1 cellular context compared by ENCODE assay signal in genomic region chr2:30165050-30165520, GRCh38.
TF ChIP-seq lines count a peak whose summit lies in the region.

No MANE protein-coding gene starts in this region.

TF ChIP-seq in HepG2, 621 proteins besides CTCF, POLR2A, EP300 and RAD21 (continued from another document and continues in another):
- peak; percentile 61; the same call in 1 of the 2 replicates for TF ChIP-seq FOXK1 (CRISPR knock-in tag; IDR thresholded peaks at IDR 0.05; ENCODE audit: borderline replicate concordance, low read depth)
- no peak for TF ChIP-seq SP5 (CRISPR knock-in tag; IDR thresholded peaks at IDR 0.05; ENCODE audit: borderline replicate concordance, low read depth)
- TF ChIP-seq KDM4B (CRISPR knock-in tag; IDR thresholded peaks at IDR 0.05), result no peak
- no peak for TF ChIP-seq ZNF75D (CRISPR knock-in tag; IDR thresholded peaks at IDR 0.05; ENCODE audit: borderline replicate concordance)
- TF ChIP-seq FOXK2 (IDR thresholded peaks at IDR 0.05), result 0 out of 2 replicates have a peak, but pooled peaks have one; percentile 23
- no peak for TF ChIP-seq ZNF724P (CRISPR knock-in tag; IDR thresholded peaks at IDR 0.05; ENCODE audit: borderline replicate concordance)
- no peak for TF ChIP-seq ZBTB14 (CRISPR knock-in tag; IDR thresholded peaks at IDR 0.05)
- no peak for TF ChIP-seq MTA1 (CRISPR knock-in tag; IDR thresholded peaks at IDR 0.05; ENCODE audit: borderline replicate concordance)
- TF ChIP-seq HNRNPH1 (optimal IDR thresholded peaks at IDR 0.05; ENCODE audit: low read depth, low read length), result no peak
- TF ChIP-seq CBX2 (IDR thresholded peaks at IDR 0.05; ENCODE audit: low read depth, low read length), result no peak
- no peak for TF ChIP-seq CBX2 (CRISPR knock-in tag; IDR thresholded peaks at IDR 0.05; ENCODE audit: low read depth)
- peak; percentile 79 for TF ChIP-seq CEBPG (CRISPR knock-in tag; IDR thresholded peaks at IDR 0.05)
- TF ChIP-seq TCF7L2 (IDR thresholded peaks at IDR 0.05; ENCODE audit: low read depth, low read length), result no peak
- no peak for TF ChIP-seq GPN1 (CRISPR knock-in tag; IDR thresholded peaks at IDR 0.05; ENCODE audit: borderline replicate concordance)
- 0 out of 2 replicates have a peak, but pooled peaks have one; percentile 40 for TF ChIP-seq ATF2 (CRISPR knock-in tag; IDR thresholded peaks at IDR 0.05)
- TF ChIP-seq SMYD3 (CRISPR knock-in tag; IDR thresholded peaks at IDR 0.05), result no peak
- 0 out of 2 replicates have a peak, but pooled peaks have one; percentile 26 for TF ChIP-seq KDM2A (CRISPR knock-in tag; IDR thresholded peaks at IDR 0.05; ENCODE audit: borderline replicate concordance, low read depth)
- no peak for TF ChIP-seq ZNF432 (CRISPR knock-in tag; IDR thresholded peaks at IDR 0.05; ENCODE audit: borderline replicate concordance)
- no peak for TF ChIP-seq STAT6 (CRISPR knock-in tag; IDR thresholded peaks at IDR 0.05; ENCODE audit: borderline replicate concordance)
- TF ChIP-seq JUNB (CRISPR knock-in tag; IDR thresholded peaks at IDR 0.05; ENCODE audit: borderline replicate concordance), result no peak
- peak; percentile 89 for TF ChIP-seq ZNF3 (CRISPR knock-in tag; IDR thresholded peaks at IDR 0.05)
- no peak for TF ChIP-seq NFYC (CRISPR knock-in tag; IDR thresholded peaks at IDR 0.05)
- TF ChIP-seq HBP1 (CRISPR knock-in tag; IDR thresholded peaks at IDR 0.05; ENCODE audit: low read depth), result no peak
- no peak for TF ChIP-seq SIN3B (IDR thresholded peaks at IDR 0.05; ENCODE audit: low read length)
- no peak for TF ChIP-seq POLR2AphosphoS5 (IDR thresholded peaks at IDR 0.05; ENCODE audit: low read depth, low read length)
- no peak for TF ChIP-seq MXD3 (CRISPR knock-in tag; IDR thresholded peaks at IDR 0.05)
- TF ChIP-seq ZNF343 (CRISPR knock-in tag; IDR thresholded peaks at IDR 0.05), result no peak
- 0 out of 2 replicates have a peak, but pooled peaks have one; percentile 56 for TF ChIP-seq EHMT2 (IDR thresholded peaks at IDR 0.05; ENCODE audit: borderline replicate concordance, low read depth, low read length)
- no peak for TF ChIP-seq NR2F6 (IDR thresholded peaks at IDR 0.05)
- TF ChIP-seq NR2F6 (CRISPR knock-in tag; IDR thresholded peaks at IDR 0.05), result 0 out of 2 replicates have a peak, but pooled peaks have one; percentile 18
- TF ChIP-seq ZMYM4 (CRISPR knock-in tag; IDR thresholded peaks at IDR 0.05), result peak; percentile 52; the same call in 1 of the 2 replicates
- TF ChIP-seq ZNF33A (CRISPR knock-in tag; IDR thresholded peaks at IDR 0.05; ENCODE audit: borderline replicate concordance), result no peak
- TF ChIP-seq FOSL2 (CRISPR knock-in tag; IDR thresholded peaks at IDR 0.05), result peak; percentile 38
- TF ChIP-seq TRIM24 (CRISPR knock-in tag; IDR thresholded peaks at IDR 0.05), result no peak
- peak; percentile 22 for TF ChIP-seq MIER2 (CRISPR knock-in tag; IDR thresholded peaks at IDR 0.05)
- TF ChIP-seq SPEN (CRISPR knock-in tag; IDR thresholded peaks at IDR 0.05; ENCODE audit: low read depth), result no peak
- TF ChIP-seq KMT2B (CRISPR knock-in tag; IDR thresholded peaks at IDR 0.05), result no peak
- TF ChIP-seq, protein P1, sequence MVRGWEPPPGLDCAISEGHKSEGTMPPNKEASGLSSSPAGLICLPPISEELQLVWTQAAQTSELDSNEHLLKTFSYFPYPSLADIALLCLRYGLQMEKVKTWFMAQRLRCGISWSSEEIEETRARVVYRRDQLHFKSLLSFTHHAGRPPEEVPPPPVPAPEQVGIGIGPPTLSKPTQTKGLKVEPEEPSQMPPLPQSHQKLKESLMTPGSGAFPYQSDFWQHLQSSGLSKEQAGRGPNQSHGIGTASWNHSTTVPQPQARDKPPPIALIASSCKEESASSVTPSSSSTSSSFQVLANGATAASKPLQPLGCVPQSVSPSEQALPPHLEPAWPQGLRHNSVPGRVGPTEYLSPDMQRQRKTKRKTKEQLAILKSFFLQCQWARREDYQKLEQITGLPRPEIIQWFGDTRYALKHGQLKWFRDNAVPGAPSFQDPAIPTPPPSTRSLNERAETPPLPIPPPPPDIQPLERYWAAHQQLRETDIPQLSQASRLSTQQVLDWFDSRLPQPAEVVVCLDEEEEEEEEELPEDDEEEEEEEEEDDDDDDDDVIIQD (CRISPR knock-in tag; IDR thresholded peaks at IDR 0.05; ENCODE audit: low read depth), result peak; percentile 73; the same call in 1 of the 2 replicates
- TF ChIP-seq ZNF362 (CRISPR knock-in tag; IDR thresholded peaks at IDR 0.05; ENCODE audit: borderline replicate concordance), result peak; percentile 91
- 0 out of 2 replicates have a peak, but pooled peaks have one; percentile 19 for TF ChIP-seq ELF3 (CRISPR knock-in tag; IDR thresholded peaks at IDR 0.05)
- TF ChIP-seq ZNF512 (CRISPR knock-in tag; IDR thresholded peaks at IDR 0.05), result no peak
- no peak for TF ChIP-seq ZNF510 (CRISPR knock-in tag; IDR thresholded peaks at IDR 0.05; ENCODE audit: low read depth)
- no peak for TF ChIP-seq SMARCE1 (IDR thresholded peaks at IDR 0.05; ENCODE audit: borderline replicate concordance)
- TF ChIP-seq, protein P2, sequence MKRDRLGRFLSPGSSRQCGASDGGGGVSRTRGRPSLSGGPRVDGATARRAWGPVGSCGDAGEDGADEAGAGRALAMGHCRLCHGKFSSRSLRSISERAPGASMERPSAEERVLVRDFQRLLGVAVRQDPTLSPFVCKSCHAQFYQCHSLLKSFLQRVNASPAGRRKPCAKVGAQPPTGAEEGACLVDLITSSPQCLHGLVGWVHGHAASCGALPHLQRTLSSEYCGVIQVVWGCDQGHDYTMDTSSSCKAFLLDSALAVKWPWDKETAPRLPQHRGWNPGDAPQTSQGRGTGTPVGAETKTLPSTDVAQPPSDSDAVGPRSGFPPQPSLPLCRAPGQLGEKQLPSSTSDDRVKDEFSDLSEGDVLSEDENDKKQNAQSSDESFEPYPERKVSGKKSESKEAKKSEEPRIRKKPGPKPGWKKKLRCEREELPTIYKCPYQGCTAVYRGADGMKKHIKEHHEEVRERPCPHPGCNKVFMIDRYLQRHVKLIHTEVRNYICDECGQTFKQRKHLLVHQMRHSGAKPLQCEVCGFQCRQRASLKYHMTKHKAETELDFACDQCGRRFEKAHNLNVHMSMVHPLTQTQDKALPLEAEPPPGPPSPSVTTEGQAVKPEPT (CRISPR knock-in tag; IDR thresholded peaks at IDR 0.05; ENCODE audit: low read depth), result no peak
- TF ChIP-seq ERF (CRISPR knock-in tag; IDR thresholded peaks at IDR 0.05), result peak; percentile 34; the same call in 1 of the 2 replicates
- no peak for TF ChIP-seq HES4 (CRISPR knock-in tag; IDR thresholded peaks at IDR 0.05; ENCODE audit: borderline replicate concordance)
- TF ChIP-seq ZNF234 (CRISPR knock-in tag; conservative IDR thresholded peaks at IDR 0.05), result no peak
- no peak for TF ChIP-seq ZNF7 (CRISPR knock-in tag; IDR thresholded peaks at IDR 0.05)
- TF ChIP-seq, protein P3, sequence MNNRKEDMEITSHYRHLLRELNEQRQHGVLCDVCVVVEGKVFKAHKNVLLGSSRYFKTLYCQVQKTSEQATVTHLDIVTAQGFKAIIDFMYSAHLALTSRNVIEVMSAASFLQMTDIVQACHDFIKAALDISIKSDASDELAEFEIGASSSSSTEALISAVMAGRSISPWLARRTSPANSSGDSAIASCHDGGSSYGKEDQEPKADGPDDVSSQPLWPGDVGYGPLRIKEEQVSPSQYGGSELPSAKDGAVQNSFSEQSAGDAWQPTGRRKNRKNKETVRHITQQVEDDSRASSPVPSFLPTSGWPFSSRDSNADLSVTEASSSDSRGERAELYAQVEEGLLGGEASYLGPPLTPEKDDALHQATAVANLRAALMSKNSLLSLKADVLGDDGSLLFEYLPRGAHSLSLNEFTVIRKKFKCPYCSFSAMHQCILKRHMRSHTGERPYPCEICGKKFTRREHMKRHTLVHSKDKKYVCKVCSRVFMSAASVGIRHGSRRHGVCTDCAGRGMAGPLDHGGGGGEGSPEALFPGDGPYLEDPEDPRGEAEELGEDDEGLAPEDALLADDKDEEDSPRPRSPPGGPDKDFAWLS (CRISPR knock-in tag; IDR thresholded peaks at IDR 0.05; ENCODE audit: borderline replicate concordance), result no peak
- TF ChIP-seq ZNF672 (CRISPR knock-in tag; IDR thresholded peaks at IDR 0.05), result no peak
- no peak for TF ChIP-seq NR2F2 (IDR thresholded peaks at IDR 0.05; ENCODE audit: borderline replicate concordance, low read depth)
